10 cellular contexts compared by ENCODE assay signal in genomic region chr1:241677171-241677570, GRCh38. TPM values are rescaled to one million over a fixed set of nuclear protein-coding genes. Genes with fewer than 3 reads are reported as not detected.
DNase-seq lines count a peak whose midpoint lies in the region; ATAC-seq and TF ChIP-seq lines count a peak whose summit lies in the region.
"Had no signal": no experiment of that assay in that cellular context is flagged by ENCODE, and none has a peak within 500 bp of the region (broad histone marks: within the 10 kb centered on the region; RNA-seq: fewer than 3 reads in every experiment).

No MANE protein-coding gene starts in this region.

- intact Hi-C loops in sciatic nerve (cut with DNase I) = no loop called here

- H3K4me1 ChIP-seq in GM23338 (ENCODE audit: insufficient read depth) = no peaks in the 10 kb centered on the region

- no peak overlapping the region for H3K4me2 ChIP-seq in GM23338

- H3F3A ChIP-seq in GM23338 (replicated peaks; ENCODE audit: low read depth) = no peaks in the 10 kb centered on the region

- DNase-seq in GM10266 (ENCODE audit: extremely low spot score) = peak; percentile 47
- DNase-seq in kidney tubule cell (ENCODE audit: low spot score) = no peak
- DNase-seq in NCI-H526 treated with DMSO at 0.1 percent for 48 hours (lab: John Stamatoyannopoulos, UW) = no peak
- no peak for DNase-seq in GM23338 (ENCODE audit: low spot score)
- DNase-seq in sciatic nerve (ENCODE audit: low spot score) = no peak

- H3K79me2 ChIP-seq in GM23338 (replicated peaks; ENCODE audit: insufficient read depth) = no peaks in the 10 kb centered on the region

- no peaks in the 10 kb centered on the region for H4K20me1 ChIP-seq in GM23338 (replicated peaks; ENCODE audit: insufficient read depth)

- no peak overlapping the region for H3K27ac ChIP-seq in GM23338 (ENCODE audit: low read depth)
- H3K27ac ChIP-seq: neutrophil had no signal

- ATAC-seq in GM19438 (IDR thresholded peaks at IDR 0.05; ENCODE audit: low read depth, unreplicated experiment) (peak; percentile 92), HG03103 (IDR thresholded peaks at IDR 0.05; ENCODE audit: low read depth, unreplicated experiment) (peak; percentile 68), GM23338 (no peak), sciatic nerve (no peak)

- peak overlapping the region; percentile 73 for H3K4me3 Mint-ChIP-seq in activated naive CD4-positive, alpha-beta T cell treated with anti-CD3 and anti-CD28 coated beads, Interleukin-2, amount 50 U/mL, for 24 hours
- H3K4me3 Mint-ChIP-seq in GM23338 = no peak overlapping the region

- peaks cover 5% of the 10 kb centered on the region for H3K36me3 Mint-ChIP-seq in activated naive CD4-positive, alpha-beta T cell treated with anti-CD3 and anti-CD28 coated beads, Interleukin-2, amount 50 U/mL, for 24 hours
- no peaks in the 10 kb centered on the region for H3K36me3 Mint-ChIP-seq in GM23338 (ENCODE audit: low read depth)

- no peak overlapping the region for H3K4me3 ChIP-seq in GM23338

- peaks cover 6% of the 10 kb centered on the region for H3K9me3 Mint-ChIP-seq in activated naive CD4-positive, alpha-beta T cell treated with anti-CD3 and anti-CD28 coated beads, Interleukin-2, amount 50 U/mL, for 24 hours
- H3K9me3 Mint-ChIP-seq in GM23338 = no peaks in the 10 kb centered on the region

- no peaks in the 10 kb centered on the region for H3K27me3 Mint-ChIP-seq in activated naive CD4-positive, alpha-beta T cell treated with anti-CD3 and anti-CD28 coated beads, Interleukin-2, amount 50 U/mL, for 24 hours
- no peaks in the 10 kb centered on the region for H3K27me3 Mint-ChIP-seq in GM23338 (ENCODE audit: insufficient read depth, low read depth, poor library complexity)

- H3K4me1 Mint-ChIP-seq in activated naive CD4-positive, alpha-beta T cell treated with anti-CD3 and anti-CD28 coated beads, Interleukin-2, amount 50 U/mL, for 24 hours = peaks cover 39% of the 10 kb centered on the region
- no peaks in the 10 kb centered on the region for H3K4me1 Mint-ChIP-seq in GM23338

- H3K36me3 ChIP-seq in GM23338 (ENCODE audit: insufficient read depth) = no peaks in the 10 kb centered on the region
- H3K36me3 ChIP-seq: neutrophil had no signal

- peak overlapping the region; percentile 95 for H3K27ac Mint-ChIP-seq in activated naive CD4-positive, alpha-beta T cell treated with anti-CD3 and anti-CD28 coated beads, Interleukin-2, amount 50 U/mL, for 24 hours
- no peak overlapping the region for H3K27ac Mint-ChIP-seq in GM23338

- no peaks in the 10 kb centered on the region; the same call in 1 of the 2 replicates for H3K9me2 ChIP-seq in GM23338 (ENCODE audit: insufficient read depth)

- no peak for TF ChIP-seq CTCF in GM10266 (IDR thresholded peaks at IDR 0.05; ENCODE audit: control insufficient read depth, insufficient read depth, low read depth, missing control alignments)
- no peak for TF ChIP-seq CTCF in GM23338 (conservative IDR thresholded peaks at IDR 0.05; ENCODE audit: low read depth in 2 of 2)

- H3K27me3 ChIP-seq in GM23338 (ENCODE audit: insufficient read depth) = no peaks in the 10 kb centered on the region
- H3K27me3 ChIP-seq: neutrophil had no signal

- no peak overlapping the region for H2AFZ ChIP-seq in GM23338

TF ChIP-seq in GM23338, 12 proteins besides CTCF, POLR2A, EP300 and RAD21:
- no peak for TF ChIP-seq ZNF114 (CRISPR knock-in tag; IDR thresholded peaks at IDR 0.05)
- no peak for TF ChIP-seq ETS1 (IDR thresholded peaks at IDR 0.05)
- TF ChIP-seq REST (IDR thresholded peaks at IDR 0.05; ENCODE audit: unreplicated experiment) = no peak

RNA-seq across cellular contexts. Expression of gene WDR64, which starts 25.1 kb away (rescaled TPM):
- total RNA-seq in GM23338 (2014; rRNA removed; shearing (Covaris generic)) = not detected in 2 replicates
- not detected in 2 replicates for polyA plus RNA-seq in GM23338 (2016; fragmentation: Nextera tagmentation; extraction: Ambion mirVana)
- total RNA-seq in sciatic nerve = not detected
- polyA plus RNA-seq: esophagus had no signal

RNA-seq across cellular contexts. Expression of gene CHML, which starts 37.0 kb away (rescaled TPM):
- 65.1 and 66.8 TPM in 2 replicates for total RNA-seq in GM23338 (2014; rRNA removed; shearing (Covaris generic))
- 17.2 and 19.9 TPM in 2 replicates for polyA plus RNA-seq in GM23338 (2016; fragmentation: Nextera tagmentation; extraction: Ambion mirVana)
- total RNA-seq in sciatic nerve = 12.0 TPM

RNA-seq across cellular contexts. Expression of gene OPN3, which starts 37.0 kb away (rescaled TPM):
- total RNA-seq in GM23338 (2014; rRNA removed; shearing (Covaris generic)) = 35.4 and 46.8 TPM in 2 replicates
- 21.1 and 23.7 TPM in 2 replicates for polyA plus RNA-seq in GM23338 (2016; fragmentation: Nextera tagmentation; extraction: Ambion mirVana)
- total RNA-seq in sciatic nerve = 16.9 TPM

Comparison
In these comparisons a context has a peak if more than half of its experiments do, and no peak if none do; other contexts are left out.
1. ATAC-seq: peak in GM19438 (single experiment) and HG03103 (single experiment); none in GM23338 (single experiment) and sciatic nerve (single experiment).